In the genomic region with DNA sequence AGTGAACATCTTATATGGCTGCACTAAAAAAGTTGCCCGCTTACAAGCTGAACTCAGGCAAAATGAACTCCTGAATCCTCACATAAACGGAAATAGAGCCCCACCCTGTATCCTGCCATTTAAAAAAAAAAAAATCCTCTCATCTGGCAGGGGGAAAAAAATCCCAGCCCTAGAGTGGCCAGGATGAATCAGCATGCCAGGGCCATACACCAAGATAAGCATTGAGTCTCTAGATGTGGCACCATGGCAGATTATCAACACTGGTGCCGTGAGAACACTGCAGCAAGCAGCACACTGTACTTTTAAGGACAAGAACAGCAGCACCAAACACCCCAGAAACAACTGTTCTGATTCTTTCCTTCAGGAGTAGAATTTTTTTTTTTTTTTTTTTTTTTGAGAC, we compare ENCODE assay signal across 9 cellular contexts.
DNase-seq lines count a peak whose midpoint lies in the region; ATAC-seq, FAIRE-seq and TF ChIP-seq lines count a peak whose summit lies in the region.
"Had no signal": no experiment of that assay in that cellular context is flagged by ENCODE, and none has a peak within 500 bp of the region (broad histone marks: within the 10 kb centered on the region; RNA-seq: fewer than 3 reads in every experiment).

No MANE protein-coding gene starts in this region.

- H3K27ac Mint-ChIP-seq in WTC11 = no peak overlapping the region

- peaks cover 82% of the 10 kb centered on the region for H3K4me1 ChIP-seq in endothelial cell of umbilical vein (ENCODE audit: control insufficient read depth, extremely low read depth, insufficient read depth, low read length)
- H3K4me1 ChIP-seq in osteoblast (ENCODE audit: insufficient read depth, low read length) = peaks cover 26% of the 10 kb centered on the region

- H3K4me2 ChIP-seq in endothelial cell of umbilical vein (ENCODE audit: insufficient read depth, low read length) (peak overlapping the region; percentile 59), osteoblast (ENCODE audit: insufficient read depth, low read length) (no peak overlapping the region)

- no peaks in the 10 kb centered on the region for H3K27me3 ChIP-seq in endothelial cell of umbilical vein (ENCODE audit: control insufficient read depth in 2 of 2, insufficient read depth in 2 of 2, low read length in 2 of 2)
- no peaks in the 10 kb centered on the region for H3K27me3 ChIP-seq in osteoblast (ENCODE audit: insufficient read depth, low read length)

- no peaks in the 10 kb centered on the region for H3K36me3 ChIP-seq in endothelial cell of umbilical vein (ENCODE audit: control insufficient read depth in 2 of 2, extremely low read depth in 1 of 2, insufficient read depth in 2 of 2, low read length in 2 of 2)
- no peaks in the 10 kb centered on the region for H3K36me3 ChIP-seq in osteoblast (ENCODE audit: insufficient read depth, low read length)

- ATAC-seq in WTC11 = no peak
- ATAC-seq: GM12878 had no signal

- no peak overlapping the region for H3K4me3 Mint-ChIP-seq in WTC11

- CTCF ChIA-PET in endothelial cell of umbilical vein (lab: Charles Lee) (no interaction called here), WTC11 (lab: Charles Lee) (no interaction called here)

- H2AFZ ChIP-seq in endothelial cell of umbilical vein (ENCODE audit: low read depth, low read length) (no peak overlapping the region), osteoblast (ENCODE audit: low read length) (peak overlapping the region; percentile 8)

- no peak overlapping the region for H3K4me3 ChIP-seq in endothelial cell of umbilical vein (replicated peaks in 1 of 3; ENCODE audit: insufficient read depth in 1 of 3, low read depth in 1 of 3, low read length in 3 of 3)
- no peak overlapping the region for H3K4me3 ChIP-seq in osteoblast (ENCODE audit: insufficient read depth, low read length)
- H3K4me3 ChIP-seq: GM12878 had no signal

- peaks cover 65% of the 10 kb centered on the region for H3K4me1 Mint-ChIP-seq in WTC11

- H4K20me1 ChIP-seq in endothelial cell of umbilical vein (replicated peaks; ENCODE audit: control insufficient read depth, extremely low read depth, insufficient read depth, low read length) = no peaks in the 10 kb centered on the region
- H4K20me1 ChIP-seq in osteoblast (ENCODE audit: insufficient read depth, low read length) = no peaks in the 10 kb centered on the region

- H3K9me3 ChIP-seq in endothelial cell of umbilical vein (replicated peaks; ENCODE audit: control insufficient read depth, insufficient read depth, low read length) = no peaks in the 10 kb centered on the region
- H3K9me3 ChIP-seq in osteoblast (ENCODE audit: low read depth, low read length) = no peaks in the 10 kb centered on the region

- intact Hi-C loops in endothelial cell of umbilical vein (cut with micrococcal nuclease) = no loop called here

- H3K9me1 ChIP-seq in endothelial cell of umbilical vein (replicated peaks; ENCODE audit: control insufficient read depth, extremely low read depth, insufficient read depth, low read length) = no peaks in the 10 kb centered on the region

- H3K79me2 ChIP-seq in endothelial cell of umbilical vein (ENCODE audit: control insufficient read depth, insufficient read depth, low read length) (peaks cover 76% of the 10 kb centered on the region), osteoblast (ENCODE audit: insufficient read depth, low read length) (peaks cover 43% of the 10 kb centered on the region)

- in situ Hi-C loops in SK-MEL-5 (cut with HindIII; ENCODE audit: low pct_unique_long_range_greater_than_20kb, low sequenced_read_pairs) = no loop called here

- no peaks in the 10 kb centered on the region for H3K36me3 Mint-ChIP-seq in WTC11

- dilution Hi-C loops in endothelial cell of umbilical vein (cut with MboI; ENCODE audit: extremely low pct_ligation_motif_present, low sequenced_read_pairs) = no loop called here

- H3K27ac ChIP-seq in endothelial cell of umbilical vein (ENCODE audit: insufficient read depth, low read depth, low read length) (peak overlapping the region; percentile 53), osteoblast (ENCODE audit: low read depth, low read length) (no peak overlapping the region)

- no peak for TF ChIP-seq POLR2A in endothelial cell of umbilical vein (IDR thresholded peaks at IDR 0.05; ENCODE audit: low read depth, low read length)

- BruUV-seq in endothelial cell of umbilical vein (replicated peaks; lab: Mats Ljungman, UMichigan) = no TSS peak

- FAIRE-seq in endothelial cell of umbilical vein (lab: Jason Lieb, UNC) = peak; percentile 80
- FAIRE-seq: GM12878 had no signal

- H3K27me3 Mint-ChIP-seq in WTC11 (ENCODE audit: low read depth) = no peaks in the 10 kb centered on the region

- TF ChIP-seq CTCF in endothelial cell of umbilical vein (IDR thresholded peaks at IDR 0.05; ENCODE audit: extremely low read depth in 1 of 2, insufficient read depth in 1 of 2, low read depth in 1 of 2, low read length in 2 of 2) (no peak), osteoblast (IDR thresholded peaks at IDR 0.05; ENCODE audit: extremely low read depth, low read depth, low read length) (no peak), WTC11 (IDR thresholded peaks at IDR 0.05) (no peak)

- H3K9me3 Mint-ChIP-seq in WTC11 = no peaks in the 10 kb centered on the region

- POLR2A ChIA-PET in endothelial cell of umbilical vein (lab: Charles Lee) = interaction anchor here (0.6 kb wide), 1 partner anchor 10 kb away, joined by 4 read pairs; no protein-coding TSS in a partner anchor
- POLR2A ChIA-PET in WTC11 (lab: Charles Lee) = no interaction called here

- DNase-seq in ELR (ENCODE audit: low read depth) (peak; percentile 52), SK-MEL-5 (ENCODE audit: low read depth, low spot score) (peak; percentile 41), endothelial cell of umbilical vein (ENCODE audit: low read depth, low spot score) (peak; percentile 80), osteoblast (ENCODE audit: insufficient read length, low spot score, missing footprints) (peak; percentile 90), WTC11 (ENCODE audit: low spot score) (no peak), cerebellar cortex (ENCODE audit: low spot score) (no peak), AG08396 (ENCODE audit: low spot score) (no peak), NCI-H2081 (lab: John Stamatoyannopoulos, UW) (no peak)

- H3K9ac ChIP-seq in endothelial cell of umbilical vein (replicated peaks; ENCODE audit: extremely low read depth, insufficient read depth, low read length) = peak overlapping the region; percentile 20

TF ChIP-seq in endothelial cell of umbilical vein, 7 proteins besides CTCF, POLR2A, EP300 and RAD21:
- TF ChIP-seq GATA2 (IDR thresholded peaks at IDR 0.05; ENCODE audit: insufficient read depth, insufficient read length, low read depth, low read length) (peak; percentile 75), EZH2 (IDR thresholded peaks at IDR 0.05; ENCODE audit: borderline replicate concordance, low read depth, low read length, severe bottlenecking) (no peak), FOS (IDR thresholded peaks at IDR 0.05; ENCODE audit: borderline replicate concordance, insufficient read depth, low read length) (peak; percentile 85), POLR2AphosphoS5 (IDR thresholded peaks at IDR 0.05; ENCODE audit: insufficient read depth, low read depth, low read length) (peak; percentile 59), JUN (IDR thresholded peaks at IDR 0.05; ENCODE audit: borderline replicate concordance, insufficient read depth, insufficient read length, low read depth) (peak; percentile 45)
TF ChIP-seq in endothelial cell of umbilical vein: peak in this region for 4.

TF ChIP-seq in WTC11, 78 proteins besides CTCF, POLR2A, EP300 and RAD21:
- no peak for TF ChIP-seq IRF2 (CRISPR knock-in tag; IDR thresholded peaks at IDR 0.05; ENCODE audit: borderline replicate concordance, low read depth)
- TF ChIP-seq CREM (CRISPR knock-in tag; IDR thresholded peaks at IDR 0.05) = no peak
- TF ChIP-seq MYBL2 (CRISPR knock-in tag; IDR thresholded peaks at IDR 0.05) = no peak
- no peak for TF ChIP-seq JUN (CRISPR knock-in tag; IDR thresholded peaks at IDR 0.05)
- no peak for TF ChIP-seq USF2 (CRISPR knock-in tag; IDR thresholded peaks at IDR 0.05)
- TF ChIP-seq, protein P1, sequence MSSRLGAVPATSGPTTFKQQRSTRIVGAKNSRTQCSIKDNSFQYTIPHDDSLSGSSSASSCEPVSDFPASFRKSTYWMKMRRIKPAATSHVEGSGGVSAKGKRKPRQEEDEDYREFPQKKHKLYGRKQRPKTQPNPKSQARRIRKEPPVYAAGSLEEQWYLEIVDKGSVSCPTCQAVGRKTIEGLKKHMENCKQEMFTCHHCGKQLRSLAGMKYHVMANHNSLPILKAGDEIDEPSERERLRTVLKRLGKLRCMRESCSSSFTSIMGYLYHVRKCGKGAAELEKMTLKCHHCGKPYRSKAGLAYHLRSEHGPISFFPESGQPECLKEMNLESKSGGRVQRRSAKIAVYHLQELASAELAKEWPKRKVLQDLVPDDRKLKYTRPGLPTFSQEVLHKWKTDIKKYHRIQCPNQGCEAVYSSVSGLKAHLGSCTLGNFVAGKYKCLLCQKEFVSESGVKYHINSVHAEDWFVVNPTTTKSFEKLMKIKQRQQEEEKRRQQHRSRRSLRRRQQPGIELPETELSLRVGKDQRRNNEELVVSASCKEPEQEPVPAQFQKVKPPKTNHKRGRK (CRISPR knock-in tag; IDR thresholded peaks at IDR 0.05; ENCODE audit: borderline replicate concordance) = no peak
- no peak for TF ChIP-seq ZNF671 (CRISPR knock-in tag; IDR thresholded peaks at IDR 0.05)
- TF ChIP-seq E2F4 (CRISPR knock-in tag; IDR thresholded peaks at IDR 0.05; ENCODE audit: borderline replicate concordance, low read depth) = no peak
- TF ChIP-seq ZNF232 (CRISPR knock-in tag; IDR thresholded peaks at IDR 0.05) = no peak
- no peak for TF ChIP-seq NR2C2 (CRISPR knock-in tag; IDR thresholded peaks at IDR 0.05)
- no peak for TF ChIP-seq ELF4 (CRISPR knock-in tag; IDR thresholded peaks at IDR 0.05; ENCODE audit: low read depth)
- no peak for TF ChIP-seq ZNF263 (CRISPR knock-in tag; IDR thresholded peaks at IDR 0.05; ENCODE audit: low read depth)

Comparison
In these comparisons a context has a peak if more than half of its experiments do, and no peak if none do; other contexts are left out.
1. DNase-seq: peak in ELR (single experiment), SK-MEL-5 (single experiment), endothelial cell of umbilical vein (single experiment) and osteoblast (single experiment); none in WTC11 (single experiment), cerebellar cortex (single experiment), AG08396 (single experiment) and NCI-H2081 (0 of 2).